ENCODE assay signal across 18 cellular contexts in the genomic region with DNA sequence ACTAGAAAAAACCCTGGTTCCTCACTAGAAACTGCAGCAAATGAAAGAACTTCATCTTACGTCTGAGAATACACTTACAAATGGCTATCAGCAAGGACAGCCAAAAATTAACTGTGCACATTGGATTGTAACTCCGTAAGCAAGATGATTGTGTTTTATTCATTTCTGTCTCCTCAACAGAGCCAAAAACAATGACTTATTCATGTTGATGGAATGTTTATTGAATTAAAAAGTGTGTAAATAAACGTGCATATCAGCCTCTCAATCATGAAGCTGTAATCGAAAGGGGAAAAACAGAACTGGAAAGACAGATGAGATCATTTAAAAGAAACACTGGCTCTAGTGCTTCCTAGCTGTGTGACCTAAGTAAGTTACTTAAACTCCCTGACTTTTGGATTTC.
A peak's percentile ranks its signal among the peaks of the same experiment; 100 is the strongest.
DNase-seq lines count a peak whose midpoint lies in the region; ATAC-seq and TF ChIP-seq lines count a peak whose summit lies in the region.
"Had no signal": no experiment of that assay in that cellular context is flagged by ENCODE, and none has a peak within 500 bp of the region (broad histone marks: within the 10 kb centered on the region; RNA-seq: fewer than 3 reads in every experiment).

No MANE protein-coding gene starts in this region.

- no peak for TF ChIP-seq EP300 in transverse colon (IDR thresholded peaks at IDR 0.05; ENCODE audit: low read depth)

- no peak overlapping the region for H3K27ac ChIP-seq in GM23338 (ENCODE audit: low read depth)
- H3K27ac ChIP-seq in transverse colon: no peak overlapping the region
- H3K27ac ChIP-seq: parathyroid adenoma, tibial nerve had no signal

- H3K4me3 ChIP-seq in GM23338 (no peak overlapping the region), adipocyte (ENCODE audit: low read length) (peak overlapping the region; percentile 74), fibroblast of villous mesenchyme (ENCODE audit: low read depth, low read length) (no peak overlapping the region), transverse colon (no peak overlapping the region)
- H3K4me3 ChIP-seq: smooth muscle cell, tibial nerve had no signal

- TF ChIP-seq POLR2A in transverse colon (IDR thresholded peaks at IDR 0.05): no peak

- ATAC-seq in GM23338 (no peak), natural killer cell (no peak)
- ATAC-seq: activated CD8-positive, alpha-beta memory T cell treated with anti-CD3 and anti-CD28 coated beads, Interleukin-2, amount 10 ng/mL, durations not matched to agents 7 days and 5 days had no signal

- H3F3A ChIP-seq in GM23338 (replicated peaks; ENCODE audit: low read depth): no peaks in the 10 kb centered on the region

- no peak overlapping the region for H3K4me3 Mint-ChIP-seq in GM23338
- H3K4me3 Mint-ChIP-seq in natural killer cell: no peak overlapping the region
- H3K4me3 Mint-ChIP-seq: activated CD8-positive, alpha-beta memory T cell treated with anti-CD3 and anti-CD28 coated beads, Interleukin-2, amount 10 ng/mL, durations not matched to agents 7 days and 5 days; dendritic cell treated with granulocyte-macrophage colony-stimulating factor and Interleukin-4, amounts not matched to agents 40 ng/mL and 50 ng/mL, for 4 days had no signal

- H3K79me2 ChIP-seq in GM23338 (replicated peaks; ENCODE audit: insufficient read depth): no peaks in the 10 kb centered on the region
- H3K79me2 ChIP-seq: parathyroid adenoma had no signal

- no peaks in the 10 kb centered on the region for H3K9me3 ChIP-seq in adipocyte (ENCODE audit: control insufficient read depth, low read length)
- H3K9me3 ChIP-seq in transverse colon: no peaks in the 10 kb centered on the region
- H3K9me3 ChIP-seq: tibial nerve had no signal

- no peaks in the 10 kb centered on the region for H3K9me3 Mint-ChIP-seq in GM23338
- peaks cover 0 to 2% of the 10 kb centered on the region in 2 donors for H3K9me3 Mint-ChIP-seq in natural killer cell
- H3K9me3 Mint-ChIP-seq: dendritic cell treated with granulocyte-macrophage colony-stimulating factor and Interleukin-4, amounts not matched to agents 40 ng/mL and 50 ng/mL, for 4 days had no signal

- H3K4me1 ChIP-seq in GM23338 (ENCODE audit: insufficient read depth) (peaks cover 6% of the 10 kb centered on the region; the same call in 1 of the 2 replicates), adipocyte (ENCODE audit: control insufficient read depth, insufficient read depth, low read length) (peaks cover 3% of the 10 kb centered on the region), transverse colon (no peaks in the 10 kb centered on the region)
- H3K4me1 ChIP-seq: parathyroid adenoma had no signal

- no peaks in the 10 kb centered on the region for H3K36me3 ChIP-seq in GM23338 (ENCODE audit: insufficient read depth)
- H3K36me3 ChIP-seq in adipocyte (ENCODE audit: control insufficient read depth, insufficient read depth, low read length, severe bottlenecking): no peaks in the 10 kb centered on the region
- no peaks in the 10 kb centered on the region for H3K36me3 ChIP-seq in transverse colon
- H3K36me3 ChIP-seq: tibial nerve had no signal

- DNase-seq in AG08395 (ENCODE audit: low spot score): peak; percentile 30
- DNase-seq in GM23338 (ENCODE audit: low spot score): no peak
- peak; percentile 7 for DNase-seq in adipocyte (ENCODE audit: low read depth)
- peak; percentile 12 for DNase-seq in fibroblast of villous mesenchyme (ENCODE audit: low read depth)
- no peak for DNase-seq in ureter (ENCODE audit: low spot score)
- DNase-seq in transverse colon: no peak
- DNase-seq in natural killer cell: no peak
- DNase-seq in NCI-H1436 (lab: John Stamatoyannopoulos, UW): no peak
- DNase-seq: activated CD8-positive, alpha-beta memory T cell treated with anti-CD3 and anti-CD28 coated beads, Interleukin-2, amount 10 ng/mL, durations not matched to agents 7 days and 5 days; activated effector memory CD4-positive, alpha-beta T cell treated with anti-CD3 and anti-CD28 coated beads, Interleukin-2, amount 50 U/mL, for 16 hours; aorta; Calu3; hippocampal formation; NCI-H526 had no signal

- peaks cover 13% of the 10 kb centered on the region for H3K4me1 Mint-ChIP-seq in GM23338
- no peaks in the 10 kb centered on the region for H3K4me1 Mint-ChIP-seq in natural killer cell
- H3K4me1 Mint-ChIP-seq: activated CD8-positive, alpha-beta memory T cell treated with anti-CD3 and anti-CD28 coated beads, Interleukin-2, amount 10 ng/mL, durations not matched to agents 7 days and 5 days had no signal

- H3K27ac Mint-ChIP-seq in GM23338 (no peak overlapping the region), natural killer cell (no peak overlapping the region)
- H3K27ac Mint-ChIP-seq: activated CD8-positive, alpha-beta memory T cell treated with anti-CD3 and anti-CD28 coated beads, Interleukin-2, amount 10 ng/mL, durations not matched to agents 7 days and 5 days; dendritic cell treated with granulocyte-macrophage colony-stimulating factor and Interleukin-4, amounts not matched to agents 40 ng/mL and 50 ng/mL, for 4 days had no signal

- H3K27me3 Mint-ChIP-seq in GM23338 (ENCODE audit: insufficient read depth, low read depth, poor library complexity) (peaks cover 1% of the 10 kb centered on the region), natural killer cell (ENCODE audit: low read depth in 2 of 2) (no peaks in the 10 kb centered on the region)
- H3K27me3 Mint-ChIP-seq: activated CD8-positive, alpha-beta memory T cell treated with anti-CD3 and anti-CD28 coated beads, Interleukin-2, amount 10 ng/mL, durations not matched to agents 7 days and 5 days; dendritic cell treated with granulocyte-macrophage colony-stimulating factor and Interleukin-4, amounts not matched to agents 40 ng/mL and 50 ng/mL, for 4 days had no signal

- H3K36me3 Mint-ChIP-seq in GM23338 (ENCODE audit: low read depth): no peaks in the 10 kb centered on the region
- no peaks in the 10 kb centered on the region for H3K36me3 Mint-ChIP-seq in natural killer cell
- H3K36me3 Mint-ChIP-seq: activated CD8-positive, alpha-beta memory T cell treated with anti-CD3 and anti-CD28 coated beads, Interleukin-2, amount 10 ng/mL, durations not matched to agents 7 days and 5 days had no signal

- peak overlapping the region; percentile 46 for H3K9ac ChIP-seq in adipocyte (ENCODE audit: low read length)
- H3K9ac ChIP-seq: parathyroid adenoma had no signal

- H3K27me3 ChIP-seq in GM23338 (ENCODE audit: insufficient read depth): no peaks in the 10 kb centered on the region
- no peaks in the 10 kb centered on the region for H3K27me3 ChIP-seq in adipocyte (replicated peaks; ENCODE audit: control insufficient read depth, insufficient read depth, low read length)
- H3K27me3 ChIP-seq in transverse colon: no peaks in the 10 kb centered on the region
- H3K27me3 ChIP-seq: tibial nerve had no signal

- no peaks in the 10 kb centered on the region; the same call in 1 of the 2 replicates for H3K9me2 ChIP-seq in GM23338 (ENCODE audit: insufficient read depth)

- in situ Hi-C loops in transverse colon (cut with MboI; ENCODE audit: low pct_ligation_motif_present in 1 of 4, low pct_unique_long_range_greater_than_20kb in 1 of 4, low sequenced_read_pairs in 3 of 4): no loop called here

- TF ChIP-seq CTCF in GM23338 (conservative IDR thresholded peaks at IDR 0.05; ENCODE audit: low read depth in 2 of 2): no peak
- no peak for TF ChIP-seq CTCF in fibroblast of villous mesenchyme (IDR thresholded peaks at IDR 0.05; ENCODE audit: insufficient read depth, low read depth, low read length)
- TF ChIP-seq CTCF in transverse colon (IDR thresholded peaks at IDR 0.05): no peak
- TF ChIP-seq CTCF in natural killer cell (IDR thresholded peaks at IDR 0.05): no peak

- no peak overlapping the region for H3K4me2 ChIP-seq in GM23338
- H3K4me2 ChIP-seq: smooth muscle cell had no signal

- intact Hi-C loops in transverse colon (cut with DNase I; ENCODE audit: low total_unique reads) (no loop called here), natural killer cell (cut with micrococcal nuclease) (no loop called here)

- 29 to 39% methylated on average over 4 of the region's 4 CpGs for WGBS in transverse colon (ENCODE audit: low coverage in 1 of 2), 2 donors

- peak overlapping the region; percentile 49; the same call in 1 of the 2 replicates for H2AFZ ChIP-seq in GM23338
- H2AFZ ChIP-seq: parathyroid adenoma had no signal

- H4K20me1 ChIP-seq in GM23338 (replicated peaks; ENCODE audit: insufficient read depth): no peaks in the 10 kb centered on the region

TF ChIP-seq in GM23338, 12 proteins besides CTCF, POLR2A, EP300 and RAD21 (continues in another document):
- TF ChIP-seq EZH2 (IDR thresholded peaks at IDR 0.05; ENCODE audit: low read depth, unreplicated experiment) (no peak), POLR2AphosphoS5 (IDR thresholded peaks at IDR 0.05; ENCODE audit: low read depth) (no peak), EZH2phosphoT487 (IDR thresholded peaks at IDR 0.05; ENCODE audit: unreplicated experiment) (no peak), ZNF331 (CRISPR knock-in tag; IDR thresholded peaks at IDR 0.05; ENCODE audit: low read depth) (no peak), STAT1 (IDR thresholded peaks at IDR 0.05; ENCODE audit: unreplicated experiment) (no peak), JUNB (IDR thresholded peaks at IDR 0.05; ENCODE audit: unreplicated experiment) (no peak), CREB1 (CRISPR knock-in tag; IDR thresholded peaks at IDR 0.05; ENCODE audit: low read depth) (no peak), ZNF114 (CRISPR knock-in tag; IDR thresholded peaks at IDR 0.05) (no peak)
- TF ChIP-seq, protein P1, sequence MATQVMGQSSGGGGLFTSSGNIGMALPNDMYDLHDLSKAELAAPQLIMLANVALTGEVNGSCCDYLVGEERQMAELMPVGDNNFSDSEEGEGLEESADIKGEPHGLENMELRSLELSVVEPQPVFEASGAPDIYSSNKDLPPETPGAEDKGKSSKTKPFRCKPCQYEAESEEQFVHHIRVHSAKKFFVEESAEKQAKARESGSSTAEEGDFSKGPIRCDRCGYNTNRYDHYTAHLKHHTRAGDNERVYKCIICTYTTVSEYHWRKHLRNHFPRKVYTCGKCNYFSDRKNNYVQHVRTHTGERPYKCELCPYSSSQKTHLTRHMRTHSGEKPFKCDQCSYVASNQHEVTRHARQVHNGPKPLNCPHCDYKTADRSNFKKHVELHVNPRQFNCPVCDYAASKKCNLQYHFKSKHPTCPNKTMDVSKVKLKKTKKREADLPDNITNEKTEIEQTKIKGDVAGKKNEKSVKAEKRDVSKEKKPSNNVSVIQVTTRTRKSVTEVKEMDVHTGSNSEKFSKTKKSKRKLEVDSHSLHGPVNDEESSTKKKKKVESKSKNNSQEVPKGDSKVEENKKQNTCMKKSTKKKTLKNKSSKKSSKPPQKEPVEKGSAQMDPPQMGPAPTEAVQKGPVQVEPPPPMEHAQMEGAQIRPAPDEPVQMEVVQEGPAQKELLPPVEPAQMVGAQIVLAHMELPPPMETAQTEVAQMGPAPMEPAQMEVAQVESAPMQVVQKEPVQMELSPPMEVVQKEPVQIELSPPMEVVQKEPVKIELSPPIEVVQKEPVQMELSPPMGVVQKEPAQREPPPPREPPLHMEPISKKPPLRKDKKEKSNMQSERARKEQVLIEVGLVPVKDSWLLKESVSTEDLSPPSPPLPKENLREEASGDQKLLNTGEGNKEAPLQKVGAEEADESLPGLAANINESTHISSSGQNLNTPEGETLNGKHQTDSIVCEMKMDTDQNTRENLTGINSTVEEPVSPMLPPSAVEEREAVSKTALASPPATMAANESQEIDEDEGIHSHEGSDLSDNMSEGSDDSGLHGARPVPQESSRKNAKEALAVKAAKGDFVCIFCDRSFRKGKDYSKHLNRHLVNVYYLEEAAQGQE (IDR thresholded peaks at IDR 0.05; ENCODE audit: unreplicated experiment): no peak

Comparison
In these comparisons a context has a peak if more than half of its experiments do, and no peak if none do; other contexts are left out.
1. DNase-seq: peak in AG08395 (single experiment), adipocyte (single experiment) and fibroblast of villous mesenchyme (single experiment); none in GM23338 (single experiment), ureter (single experiment), transverse colon (single experiment), natural killer cell (single experiment) and NCI-H1436 (single experiment).